In the genomic region with DNA sequence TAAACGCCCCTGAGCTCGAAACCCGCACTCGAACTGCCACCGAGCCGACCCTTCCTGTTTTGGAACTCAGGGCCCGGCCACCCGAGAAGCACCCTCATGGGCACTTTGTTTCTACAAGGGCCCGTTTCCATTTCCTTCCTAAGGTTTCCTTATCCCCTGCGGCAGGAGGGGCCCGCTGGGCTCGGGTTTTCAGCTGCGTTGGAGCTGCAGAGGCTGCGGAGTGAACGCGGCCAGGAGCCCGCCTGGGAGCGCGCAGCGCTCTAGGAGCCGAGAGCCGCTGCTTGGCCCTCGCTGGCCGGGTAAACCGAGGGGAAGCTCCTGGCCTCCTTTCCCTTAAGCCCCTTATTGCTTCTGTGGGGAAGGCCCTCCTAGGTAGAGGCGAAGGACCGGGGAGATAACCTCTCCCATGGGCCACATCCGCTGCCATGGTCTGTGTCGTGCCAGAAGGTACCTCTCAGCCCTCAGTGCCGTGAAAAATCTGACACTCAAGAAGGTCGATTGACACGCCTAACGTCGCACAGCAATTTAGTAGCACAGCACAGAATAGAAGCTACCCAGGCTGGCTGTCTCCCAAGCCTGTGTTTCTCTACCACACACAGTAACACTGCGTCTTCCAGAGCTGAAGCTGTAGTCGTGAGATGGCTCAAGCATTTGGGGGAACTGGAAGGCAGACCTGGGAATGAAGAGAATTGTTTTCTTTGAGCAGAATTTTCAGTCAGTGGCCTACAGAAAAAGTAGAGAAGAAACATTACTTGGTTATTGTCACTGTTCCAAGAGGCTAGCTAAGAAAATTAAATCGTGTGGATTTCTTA, we compare ENCODE assay signal across 8 cellular contexts. TPM values are rescaled to one million over a fixed set of nuclear protein-coding genes. Genes with fewer than 3 reads are reported as not detected.
DNase-seq lines count a peak whose midpoint lies in the region; ATAC-seq and TF ChIP-seq lines count a peak whose summit lies in the region.

No MANE protein-coding gene starts in this region.

- H3K27ac ChIP-seq in Peyer's patch (peak overlapping the region; percentile 96 to 99 (median 99)), aorta (ENCODE audit: low read depth in 1 of 2, low read length in 2 of 2) (peak overlapping the region; percentile 98 to 100)

- TF ChIP-seq POLR2A in Peyer's patch (IDR thresholded peaks at IDR 0.05) = peak in 1 of 2 donors; percentile 22

- WGBS in aorta, 2 donors = 1% methylated on average over 37 of the region's 37 CpGs

- no peak for TF ChIP-seq CTCF in Peyer's patch (IDR thresholded peaks at IDR 0.05)

- H3K27me3 ChIP-seq in Peyer's patch = no peaks in the 10 kb centered on the region
- H3K27me3 ChIP-seq in aorta (ENCODE audit: control insufficient read depth in 1 of 2, insufficient read depth in 2 of 2, low read length in 1 of 2) = no peaks in the 10 kb centered on the region

- H3K4me1 ChIP-seq in Peyer's patch (peaks cover 0 to 28% (median 8%) of the 10 kb centered on the region in 4 donors), aorta (ENCODE audit: control insufficient read depth in 1 of 2, insufficient read depth in 2 of 2, low read length in 2 of 2) (peaks cover 0 to 4% of the 10 kb centered on the region in 2 donors)

- intact Hi-C loops in Right ventricle myocardium superior (cut with DNase I) = loop anchor here (2.0 to 5.0 kb wide), 2 partner anchors 13 to 52 kb away; partner anchors contain the start of genes CALM1 and NRDE2
- intact Hi-C loops in aorta (cut with DNase I) = loop anchor here (1.0 to 10.0 kb wide), 5 partner anchors 13 to 371 kb away; partner anchors contain the start of genes CALM1 (in 2 of the 2) and NRDE2 (in 2 of the 2)

- H3K9me3 ChIP-seq in Peyer's patch (no peaks in the 10 kb centered on the region), aorta (ENCODE audit: control insufficient read depth, low read length) (no peaks in the 10 kb centered on the region)

- DNase-seq in DMS 273 (lab: John Stamatoyannopoulos, UW; ENCODE audit: unreplicated experiment) (peak; percentile 77), DMS 273 treated with DMSO at 0.1 percent for 48 hours (lab: John Stamatoyannopoulos, UW) (no peak), Peyer's patch (peak; percentile 63 to 81 (median 81)), Right ventricle myocardium superior (peak; percentile 74), pons (ENCODE audit: low spot score) (peak; percentile 80), aorta (peak; percentile 67 to 85)
- DNase-seq in activated gamma-delta T cell treated with anti-CD3 and anti-CD28 coated beads, Interleukin-2, amount 50 U/mL, for 16 hours (ENCODE audit: low read depth) = peak; percentile 44

- ATAC-seq in HG03432 (IDR thresholded peaks at IDR 0.05; ENCODE audit: unreplicated experiment) (peak; percentile 23), Right ventricle myocardium superior (ENCODE audit: poor library complexity) (peak; percentile 44), aorta (ENCODE audit: low FRiP score) (peak; percentile 55)

- H3K36me3 ChIP-seq in Peyer's patch (no peaks in the 10 kb centered on the region), aorta (ENCODE audit: control insufficient read depth in 1 of 2, insufficient read depth in 2 of 2, low read length in 1 of 2) (no peaks in the 10 kb centered on the region)

- H3K4me3 ChIP-seq in Peyer's patch = peak overlapping the region; percentile 54 to 68 (median 60)
- peak overlapping the region; percentile 37 to 49 for H3K4me3 ChIP-seq in aorta (ENCODE audit: low read length in 2 of 2)

RNA-seq across cellular contexts. Expression of gene CALM1, which starts 12.9 kb away (rescaled TPM):
- total RNA-seq in Peyer's patch (1,000 to 10,000 TPM in 2 of 4 donors, 100 to 1,000 TPM in 2; 407 to 1,329 (median 886) TPM), Right ventricle myocardium superior (575 TPM), aorta (100 to 1,000 TPM; 438 to 595 TPM)
- 100 to 1,000 TPM; 279 to 494 TPM for polyA plus RNA-seq in aorta

RNA-seq across cellular contexts. Expression of gene NRDE2, which starts 52.2 kb away (rescaled TPM):
- 10 to 100 TPM; 28.2 to 47.0 (median 41.5) TPM for total RNA-seq in Peyer's patch
- total RNA-seq in Right ventricle myocardium superior = 9.5 TPM
- 10 to 100 TPM; 20.4 to 28.5 TPM for total RNA-seq in aorta
- polyA plus RNA-seq in aorta = 10 to 100 TPM in 1 of 2 donors, 1 to 10 TPM in 1; 3.4 to 16.1 TPM
